In genomic region chr15:76311071-76311956, GRCh38 we compare ENCODE assay signal across 8 cellular contexts. TPM values are rescaled to one million over a fixed set of nuclear protein-coding genes. Genes with fewer than 3 reads are reported as not detected.
DNase-seq lines count a peak whose midpoint lies in the region; ATAC-seq, FAIRE-seq and TF ChIP-seq lines count a peak whose summit lies in the region.

ETFA (minus strand) TSS chr15:76311469; CDS start chr15:76311388, 81 bp downstream.

- H3K4me1 ChIP-seq in H1 (replicated peaks in 1 of 4; ENCODE audit: control insufficient read depth in 3 of 4, insufficient read depth in 4 of 4, low read length in 3 of 4) (peaks cover 0 to 3% (median 0%) of the 10 kb centered on the region in 4 experiments; a peak in 1 of 7 replicates), mesenchymal stem cell (ENCODE audit: control insufficient read depth, insufficient read depth, low read depth, low read length) (peaks cover 11% of the 10 kb centered on the region)

- CTCF ChIA-PET in activated CD8-positive, alpha-beta memory T cell treated with anti-CD3 and anti-CD28 coated beads for 36 hours (lab: Charles Lee), result no interaction called here
- CTCF ChIA-PET in H1 (lab: Charles Lee; ENCODE audit: partially characterized antibody), result interaction anchor here (1.1 to 1.3 kb wide), 3 partner anchors 10 to 318 kb away, joined by 3 to 5 read pairs (median 3); no protein-coding TSS in a partner anchor

- H2BK12ac ChIP-seq in H1 (ENCODE audit: low read depth, low read length) (0 out of 2 replicates have a peak within 1 kb of the TSS, but pooled peaks have one; percentile 68), mesenchymal stem cell (ENCODE audit: low read length in 2 of 2) (peak within 1 kb of the TSS; percentile 11 to 88)

- TF ChIP-seq RAD21 in H1 (IDR thresholded peaks at IDR 0.05 in 1 of 2, conservative IDR thresholded peaks at IDR 0.05 in 1 of 2; ENCODE audit: low read depth in 2 of 2, low read length in 2 of 2), result no peak

- no peak within 1 kb of the TSS for H2AK5ac ChIP-seq in H1 (ENCODE audit: low read depth, low read length)
- no peak within 1 kb of the TSS for H2AK5ac ChIP-seq in mesenchymal stem cell (ENCODE audit: low read length, severe bottlenecking)

- H4K5ac ChIP-seq in H1 (ENCODE audit: insufficient read length, low read depth, low read length), result peak within 1 kb of the TSS; percentile 83

- H3K18ac ChIP-seq in H1 (ENCODE audit: extremely low read depth, low read length) (0 out of 2 replicates have a peak within 1 kb of the TSS, but pooled peaks have one; percentile 64), mesenchymal stem cell (ENCODE audit: low read depth in 1 of 2, low read length in 2 of 2) (peak within 1 kb of the TSS; percentile 77 to 96)

- no peaks in the 10 kb centered on the region; the same call in 1 of the 2 replicates for H3K79me1 ChIP-seq in H1 (ENCODE audit: low read depth, low read length)
- H3K79me1 ChIP-seq in mesenchymal stem cell (replicated peaks; ENCODE audit: low read length, poor library complexity, severe bottlenecking), result peaks cover 5% of the 10 kb centered on the region

- ATAC-seq in GM21360 (IDR thresholded peaks at IDR 0.05; ENCODE audit: unreplicated experiment), result peak; percentile 98

- H3K4me2 ChIP-seq in H1 (ENCODE audit: insufficient read depth in 1 of 2, low read depth in 2 of 2, low read length in 2 of 2) (peak within 1 kb of the TSS; percentile 68 to 96), mesenchymal stem cell (ENCODE audit: low read length, poor library complexity, severe bottlenecking) (peak within 1 kb of the TSS; percentile 88)

- H2BK120ac ChIP-seq in H1 (replicated peaks; ENCODE audit: low read depth, low read length), result peak within 1 kb of the TSS; percentile 81
- peak within 1 kb of the TSS; percentile 77 for H2BK120ac ChIP-seq in mesenchymal stem cell (ENCODE audit: low read depth, low read length)

- H3K27me3 ChIP-seq in H1 (replicated peaks in 1 of 4; ENCODE audit: control insufficient read depth in 3 of 4, extremely low read depth in 1 of 4, insufficient read depth in 3 of 4, low read length in 3 of 4) (no peaks in the 10 kb centered on the region; a peak in 1 of 7 replicates), mesenchymal stem cell (ENCODE audit: control insufficient read depth in 1 of 2, insufficient read depth in 1 of 2, low read length in 2 of 2) (peaks cover 0 to 3% of the 10 kb centered on the region in 2 experiments)

- POLR2A ChIA-PET in activated CD8-positive, alpha-beta memory T cell treated with anti-CD3 and anti-CD28 coated beads for 36 hours (lab: Charles Lee), result interaction anchor here (0.5 to 1.0 kb wide), 4 partner anchors 11 to 592 kb away, joined by 3 read pairs; no protein-coding TSS in a partner anchor
- POLR2A ChIA-PET in H1 (lab: Charles Lee; ENCODE audit: partially characterized antibody), result interaction anchor here (0.6 to 2.1 kb wide), 8 partner anchors 17 to 144 kb away, joined by 3 to 11 read pairs (median 4); partner anchors contain the start of gene ISL2

- 2% methylated on average over 58 of the region's 60 CpGs; no CpG with 5 or more reads in 1 of the 2 experiments for WGBS in H1 (ENCODE audit: extremely low coverage in 1 of 2, insufficient coverage in 1 of 2, insufficient read length in 1 of 2, insufficient replicate concordance in 2 of 2, low coverage in 1 of 2, low lambda C conversion rate in 2 of 2, missing lambda C conversion rate in 1 of 2), 2 experiments
- under 1% methylated on average over 56 of the region's 60 CpGs for WGBS in mesenchymal stem cell

- peak within 1 kb of the TSS; percentile 93 for H4K8ac ChIP-seq in H1 (ENCODE audit: extremely low read depth, insufficient read depth, low read length)
- peak within 1 kb of the TSS; percentile 21 for H4K8ac ChIP-seq in mesenchymal stem cell (ENCODE audit: low read length)

- no peaks in the 10 kb centered on the region for H3K36me3 ChIP-seq in H1 (ENCODE audit: control insufficient read depth in 2 of 4, insufficient read depth in 4 of 4, low read length in 3 of 4)
- H3K36me3 ChIP-seq in mesenchymal stem cell (ENCODE audit: control insufficient read depth in 1 of 2, insufficient read depth in 2 of 2, low read depth in 1 of 2, low read length in 2 of 2), result no peaks in the 10 kb centered on the region

- H3K4me3 ChIP-seq in H1 (ENCODE audit: extremely low read depth in 1 of 4, insufficient read depth in 2 of 4, low read depth in 3 of 4, low read length in 4 of 4), result peak within 1 kb of the TSS; percentile 73 to 89 (median 86)
- peak within 1 kb of the TSS; percentile 76 to 97 for H3K4me3 ChIP-seq in mesenchymal stem cell (ENCODE audit: insufficient read depth in 1 of 2, low read depth in 1 of 2, low read length in 2 of 2)

- H3K9me3 ChIP-seq in H1 (ENCODE audit: insufficient read depth in 2 of 2, low read depth in 1 of 2, low read length in 1 of 2) (peaks cover 0 to 2% of the 10 kb centered on the region in 2 experiments; a peak in 1 of 4 replicates), mesenchymal stem cell (ENCODE audit: control insufficient read depth, low read length) (no peaks in the 10 kb centered on the region)

- H3K23ac ChIP-seq in H1 (ENCODE audit: insufficient read length) (peak within 1 kb of the TSS; percentile 20), mesenchymal stem cell (ENCODE audit: low read length in 2 of 2) (peak within 1 kb of the TSS in 1 of 2 experiments; percentile 66)

- H2BK15ac ChIP-seq in H1 (ENCODE audit: low read length) (0 out of 2 replicates have a peak within 1 kb of the TSS, but pooled peaks have one; percentile 55), mesenchymal stem cell (ENCODE audit: low read depth, poor library complexity, severe bottlenecking) (peak within 1 kb of the TSS; percentile 66)

- H2BK20ac ChIP-seq in H1 (ENCODE audit: low read length), result no peak within 1 kb of the TSS

- FAIRE-seq in H1 (lab: Jason Lieb, UNC), result no peak

- TF ChIP-seq CTCF in H1 (IDR thresholded peaks at IDR 0.05; ENCODE audit: control extremely low read depth in 1 of 3, insufficient read depth in 1 of 3, low read depth in 1 of 3, low read length in 3 of 3), result no peak

- TF ChIP-seq EP300 in H1 (IDR thresholded peaks at IDR 0.05; ENCODE audit: borderline replicate concordance in 1 of 2, low read depth in 2 of 2, low read length in 2 of 2), result no peak

- H2AFZ ChIP-seq in H1 (ENCODE audit: low read length) (peak within 1 kb of the TSS; percentile 80), mesenchymal stem cell (ENCODE audit: low read depth, low read length) (peak within 1 kb of the TSS; percentile 96)

- peak within 1 kb of the TSS; percentile 94 for H4K91ac ChIP-seq in H1 (replicated peaks; ENCODE audit: insufficient read length, low read length)
- H4K91ac ChIP-seq in mesenchymal stem cell (ENCODE audit: low read length), result peak within 1 kb of the TSS; percentile 82

- H3K79me2 ChIP-seq in H1 (ENCODE audit: control insufficient read depth in 1 of 2, insufficient read depth in 2 of 2, low read length in 2 of 2), result peaks cover 0 to 37% of the 10 kb centered on the region in 2 experiments; a peak in 2 of 4 replicates

- H3K9ac ChIP-seq in H1 (replicated peaks in 1 of 4; ENCODE audit: extremely low read depth in 1 of 4, low read depth in 3 of 4, low read length in 3 of 4) (peak within 1 kb of the TSS; percentile 68 to 94 (median 84)), mesenchymal stem cell (ENCODE audit: low read length) (peak within 1 kb of the TSS; percentile 99)

- DNase-seq in COLO829 (ENCODE audit: low spot score) (peak; percentile 96), HT-29 (ENCODE audit: low spot score) (peak; percentile 100), H1 (ENCODE audit: low read depth in 1 of 2, low spot score in 2 of 2) (peak; percentile 89 to 97), mesenchymal stem cell (peak; percentile 97)
- peak; percentile 96 for DNase-seq in NK-92 treated with Interleukin-12 subunit alpha and Interleukin-12 subunit beta, amount 100 ng/mL, for 24 hours (lab: John Stamatoyannopoulos, UW)
- peak; percentile 86 for DNase-seq in stimulated activated CD8-positive, alpha-beta memory T cell treated with anti-CD3 and anti-CD28 coated beads, Interleukin-12 subunit alpha, Interleukin-12 subunit beta, amount 100 ng/mL, for 24 hours (ENCODE audit: extremely low read depth)

- H3K14ac ChIP-seq in H1 (ENCODE audit: insufficient read length) (no peak within 1 kb of the TSS), mesenchymal stem cell (ENCODE audit: low read length in 2 of 2) (peak within 1 kb of the TSS in 1 of 2 experiments; percentile 92)

- peak within 1 kb of the TSS; percentile 67 for H3K56ac ChIP-seq in H1 (replicated peaks; ENCODE audit: insufficient read length, low read depth, low read length)

- H3K27ac ChIP-seq in H1 (ENCODE audit: low read depth, low read length), result peak within 1 kb of the TSS; percentile 55
- H3K27ac ChIP-seq in mesenchymal stem cell (ENCODE audit: low read length, poor library complexity, severe bottlenecking), result peak within 1 kb of the TSS; percentile 64

- H2BK5ac ChIP-seq in H1 (ENCODE audit: low read depth, low read length) (0 out of 2 replicates have a peak within 1 kb of the TSS, but pooled peaks have one; percentile 60), mesenchymal stem cell (ENCODE audit: low read depth, low read length, poor library complexity, severe bottlenecking) (peak within 1 kb of the TSS; percentile 46)

- H3K4ac ChIP-seq in H1 (replicated peaks; ENCODE audit: insufficient read length, low read depth, low read length), result peak within 1 kb of the TSS; percentile 49
- H3K4ac ChIP-seq in mesenchymal stem cell (ENCODE audit: low read depth in 1 of 2, low read length in 2 of 2), result peak within 1 kb of the TSS; percentile 66 to 96

- TF ChIP-seq POLR2A in H1 (IDR thresholded peaks at IDR 0.05; ENCODE audit: control extremely low read depth in 1 of 2, low read depth in 2 of 2, low read length in 2 of 2), result peak; percentile 82 to 95

- H4K20me1 ChIP-seq in H1 (replicated peaks in 1 of 2; ENCODE audit: control insufficient read depth in 1 of 2, insufficient read depth in 2 of 2, low read length in 2 of 2), result peaks cover 0 to 2% of the 10 kb centered on the region in 2 experiments

- peaks cover 8% of the 10 kb centered on the region for H3K23me2 ChIP-seq in H1 (ENCODE audit: low read depth, low read length)

TF ChIP-seq in H1, 55 proteins besides CTCF, POLR2A, EP300 and RAD21 (continues in another document):
- TF ChIP-seq PHF8 (conservative IDR thresholded peaks at IDR 0.05; ENCODE audit: low read depth, low read length) (peak; percentile 92), ASH2L (IDR thresholded peaks at IDR 0.05; ENCODE audit: low read length) (peak; percentile 90)

RNA-seq across cellular contexts. Expression of gene ETFA, which starts in this region (rescaled TPM):
- total RNA-seq in HT-29 (2014; rRNA removed; shearing (Covaris generic)), result 154 and 157 TPM in 2 replicates
- total RNA-seq in activated CD8-positive, alpha-beta memory T cell treated with anti-CD3 and anti-CD28 coated beads for 36 hours, result 100 to 1,000 TPM; 182 to 184 TPM
- 90.0 TPM in 2 replicates for total RNA-seq in H1 (2021; fragmentation: NEBNext Ultra II Directional; extraction: Animal tissue kit (Norgen Biotek cat#: 25700))
- polyA plus RNA-seq in H1 (2011; rRNA removed), result 30.2 and 60.9 TPM in 2 replicates
- polyA plus RNA-seq in H1 (2011; cell fraction: cytosol; rRNA removed), result 87.9 TPM
- 30.6 TPM for polyA plus RNA-seq in H1 (2011; cell fraction: nucleus; rRNA removed)
- polyA plus RNA-seq in H1 (2012, experiment 1 of 2), result 108 to 113 TPM (median 108 TPM) in 4 replicates
- polyA plus RNA-seq in H1 (2012, experiment 2 of 2), result 10.1 TPM
- 41.8 TPM for polyA plus RNA-seq in H1 (2013, experiment 1 of 2)
- polyA plus RNA-seq in H1 (2013, experiment 2 of 2), result 44.3 TPM
- 66.7 and 106 TPM in 2 replicates for polyA minus RNA-seq in H1 (2011; rRNA and poly(A)+ RNA removed)
- 24.8 TPM for polyA minus RNA-seq in H1 (2011; cell fraction: cytosol; rRNA and poly(A)+ RNA removed)
- 25.5 TPM for polyA minus RNA-seq in H1 (2011; cell fraction: nucleus; rRNA and poly(A)+ RNA removed)
- 77.6 TPM for polyA plus RNA-seq in mesenchymal stem cell (2013, experiment 1 of 2)
- polyA plus RNA-seq in mesenchymal stem cell (2013, experiment 2 of 2), result 79.1 TPM

Comparison
In these comparisons a context has a peak if more than half of its experiments do, and no peak if none do; other contexts are left out.
1. Peak in every context shown above with its lines: DNase-seq, ATAC-seq, H3K4me3 ChIP-seq and H3K27ac ChIP-seq.